In genomic region chr14:87894920-87895319, GRCh38 we compare ENCODE assay signal across 15 cellular contexts.
A peak's percentile ranks its signal among the peaks of the same experiment; 100 is the strongest.
DNase-seq lines count a peak whose midpoint lies in the region; TF ChIP-seq lines count a peak whose summit lies in the region.
"Had no signal": no experiment of that assay in that cellular context is flagged by ENCODE, and none has a peak within 500 bp of the region (broad histone marks: within the 10 kb centered on the region; RNA-seq: fewer than 3 reads in every experiment).

No MANE protein-coding gene starts in this region.

- H3K9ac ChIP-seq in OCI-LY3 (ENCODE audit: low read length) = no peak overlapping the region

- no peak overlapping the region for H3K27ac ChIP-seq in OCI-LY3 (ENCODE audit: low read length)
- peak overlapping the region in 1 of 3 donors; percentile 30 for H3K27ac ChIP-seq in thyroid gland

- no peak for TF ChIP-seq POLR2A in thyroid gland (IDR thresholded peaks at IDR 0.05)

- 0 out of 2 replicates have a peak overlapping the region, but pooled peaks have one; percentile 14 for H2AFZ ChIP-seq in OCI-LY3 (ENCODE audit: low read depth, low read length)

- DNase-seq in NCI-H82 (lab: John Stamatoyannopoulos, UW) = peak; percentile 26
- DNase-seq in NCI-H82 treated with DMSO at 0.1 percent for 48 hours (lab: John Stamatoyannopoulos, UW; ENCODE audit: unreplicated experiment) = no peak
- DNase-seq in NCI-H187 (lab: John Stamatoyannopoulos, UW) = peak; percentile 43 to 61
- peak; percentile 16 to 26 for DNase-seq in thyroid gland
- no peak for DNase-seq in MV-4-11 (lab: John Stamatoyannopoulos, UW)
- no peak for DNase-seq in NCI-H1105 treated with DMSO at 0.1 percent for 48 hours (lab: John Stamatoyannopoulos, UW)
- DNase-seq in SW480 (ENCODE audit: low spot score) = no peak
- DNase-seq: ACHN; C1 segment of cervical spinal cord; Calu3; CD4-positive, alpha-beta T cell; DMS 273 treated with DMSO at 0.1 percent for 48 hours; EL had no signal

- H3K9me3 ChIP-seq in OCI-LY3 (ENCODE audit: insufficient read depth, low read length) = no peaks in the 10 kb centered on the region
- no peaks in the 10 kb centered on the region for H3K9me3 ChIP-seq in thyroid gland
- H3K9me3 ChIP-seq: HAP-1 had no signal

- H4K20me1 ChIP-seq in OCI-LY3 (ENCODE audit: insufficient read depth, low read length) = no peaks in the 10 kb centered on the region

- H3K4me1 ChIP-seq in OCI-LY3 (ENCODE audit: low read length) (no peaks in the 10 kb centered on the region), thyroid gland (peaks cover 0 to 13% of the 10 kb centered on the region in 2 donors)
- H3K4me1 ChIP-seq: HAP-1 had no signal

- H3K27me3 ChIP-seq in OCI-LY3 (ENCODE audit: low read depth, low read length) (peaks cover 20% of the 10 kb centered on the region), thyroid gland (no peaks in the 10 kb centered on the region)

- no peaks in the 10 kb centered on the region for H3K79me2 ChIP-seq in OCI-LY3 (ENCODE audit: low read length)

- no peak for TF ChIP-seq CTCF in OCI-LY3 (IDR thresholded peaks at IDR 0.05; ENCODE audit: low read depth, low read length)
- TF ChIP-seq CTCF in thyroid gland (IDR thresholded peaks at IDR 0.05) = no peak

- 18 to 38% methylated on average over 6 of the region's 6 CpGs for WGBS in thyroid gland, 2 donors

- peak overlapping the region; percentile 8; the same call in 1 of the 2 replicates for H3K4me2 ChIP-seq in OCI-LY3 (ENCODE audit: low read length)

- H3K36me3 ChIP-seq in OCI-LY3 (replicated peaks; ENCODE audit: low read depth, low read length) (no peaks in the 10 kb centered on the region), thyroid gland (no peaks in the 10 kb centered on the region)
- H3K36me3 ChIP-seq: HAP-1 had no signal

- no peak overlapping the region for H3K4me3 ChIP-seq in OCI-LY3 (ENCODE audit: low read length)
- H3K4me3 ChIP-seq in thyroid gland (replicated peaks in 1 of 3) = no peak overlapping the region
- H3K4me3 ChIP-seq: HAP-1 had no signal

- intact Hi-C loops in thyroid gland (cut with DNase I) = loop anchor here (5.0 kb wide), 2 partner anchors 93 to 148 kb away; no protein-coding TSS in a partner anchor

Comparison
In these comparisons a context has a peak if more than half of its experiments do, and no peak if none do; other contexts are left out.
1. DNase-seq: peak in NCI-H82 (single experiment), NCI-H187 (2 of 2) and thyroid gland (2 of 2); none in NCI-H82 treated with DMSO at 0.1 percent for 48 hours (single experiment), MV-4-11 (single experiment), NCI-H1105 treated with DMSO at 0.1 percent for 48 hours (single experiment) and SW480 (single experiment).